ENCODE assay signal across 8 cellular contexts in genomic region chr10:71396084-71396713, GRCh38. TPM values are rescaled to one million over a fixed set of nuclear protein-coding genes. Genes with fewer than 3 reads are reported as not detected.
DNase-seq lines count a peak whose midpoint lies in the region; ATAC-seq and TF ChIP-seq lines count a peak whose summit lies in the region.

No MANE protein-coding gene starts in this region.

- no peaks in the 10 kb centered on the region for H3K9me3 ChIP-seq in CD8-positive, alpha-beta T cell (ENCODE audit: low read length)
- H3K9me3 ChIP-seq in HUES64 (ENCODE audit: insufficient read depth, low read depth, low read length) = no peaks in the 10 kb centered on the region
- H3K9me3 ChIP-seq in upper lobe of left lung = no peaks in the 10 kb centered on the region

- no peaks in the 10 kb centered on the region for H3K9me3 Mint-ChIP-seq in CD8-positive, alpha-beta T cell
- H3K9me3 Mint-ChIP-seq in T-cell (no peaks in the 10 kb centered on the region), mesothelial cell of epicardium (no peaks in the 10 kb centered on the region)
- no peaks in the 10 kb centered on the region for H3K9me3 Mint-ChIP-seq in effector memory CD8-positive, alpha-beta T cell

- H3K4me3 ChIP-seq in CD8-positive, alpha-beta T cell (ENCODE audit: low read depth, low read length) = peak overlapping the region; percentile 39
- H3K4me3 ChIP-seq in HUES64 (ENCODE audit: low read length) (peak overlapping the region; percentile 70), upper lobe of left lung (peak overlapping the region in 3 of 4 donors; percentile 49 to 51 (median 50))

- peak; percentile 64 for ATAC-seq in CD8-positive, alpha-beta T cell
- ATAC-seq in T-cell (replicated peaks in 1 of 4) = peak; percentile 57 to 83 (median 70)
- ATAC-seq in effector memory CD8-positive, alpha-beta T cell (replicated peaks) = peak; percentile 76
- peak in 1 of 2 donors; percentile 40 for ATAC-seq in upper lobe of left lung (ENCODE audit: low FRiP score in 2 of 2)

- no peak overlapping the region for H3K27ac ChIP-seq in CD8-positive, alpha-beta T cell (ENCODE audit: low read depth, low read length)
- no peak overlapping the region for H3K27ac ChIP-seq in HUES64 (ENCODE audit: low read depth, low read length)
- peak overlapping the region in 1 of 4 donors; percentile 67 for H3K27ac ChIP-seq in upper lobe of left lung

- TF ChIP-seq CTCF in CD8-positive, alpha-beta T cell (IDR thresholded peaks at IDR 0.05) = no peak
- peak; percentile 27 for TF ChIP-seq CTCF in mesothelial cell of epicardium (IDR thresholded peaks at IDR 0.05; ENCODE audit: unreplicated experiment)
- peak in 4 of 6 experiments; percentile 38 to 67 (median 52) for TF ChIP-seq CTCF in upper lobe of left lung (IDR thresholded peaks at IDR 0.05)

- CTCF ChIA-PET in CD8-positive, alpha-beta T cell (lab: Charles Lee) = interaction anchor here (0.8 to 5.6 kb wide), 7 partner anchors 11 to 416 kb away, joined by 3 to 26 read pairs (median 4); no protein-coding TSS in a partner anchor
- CTCF ChIA-PET in T-cell (lab: Charles Lee) = interaction anchor here in 1 of 2 donors (0.7 kb wide), 1 partner anchor 416 kb away, joined by 4 read pairs; no protein-coding TSS in a partner anchor

- no peak for TF ChIP-seq EP300 in upper lobe of left lung (IDR thresholded peaks at IDR 0.05)

- no peak overlapping the region for H3K27ac Mint-ChIP-seq in CD8-positive, alpha-beta T cell
- H3K27ac Mint-ChIP-seq in T-cell (no peak overlapping the region), mesothelial cell of epicardium (no peak overlapping the region)
- H3K27ac Mint-ChIP-seq in effector memory CD8-positive, alpha-beta T cell = no peak overlapping the region

- H3K27me3 ChIP-seq in CD8-positive, alpha-beta T cell (ENCODE audit: insufficient read depth, low read length) = peaks cover 18% of the 10 kb centered on the region
- peaks cover 76% of the 10 kb centered on the region for H3K27me3 ChIP-seq in HUES64 (ENCODE audit: insufficient read depth, low read length)
- H3K27me3 ChIP-seq in upper lobe of left lung = peaks cover 0 to 32% (median 16%) of the 10 kb centered on the region in 4 donors

- H3K4me3 Mint-ChIP-seq in CD8-positive, alpha-beta T cell = peak overlapping the region; percentile 72
- peak overlapping the region; percentile 62 to 78 (median 68) for H3K4me3 Mint-ChIP-seq in T-cell
- H3K4me3 Mint-ChIP-seq in effector memory CD8-positive, alpha-beta T cell = peak overlapping the region; percentile 74 to 75
- peak overlapping the region; percentile 52 for H3K4me3 Mint-ChIP-seq in mesothelial cell of epicardium

- H3K9ac ChIP-seq in HUES64 (ENCODE audit: low read depth, low read length) = peak overlapping the region; percentile 54; the same call in 1 of the 2 replicates

- no peaks in the 10 kb centered on the region for H3K36me3 ChIP-seq in CD8-positive, alpha-beta T cell (ENCODE audit: insufficient read depth, low read length)
- no peaks in the 10 kb centered on the region for H3K36me3 ChIP-seq in HUES64 (ENCODE audit: insufficient read depth, low read length)
- no peaks in the 10 kb centered on the region for H3K36me3 ChIP-seq in upper lobe of left lung

- POLR2A ChIA-PET in CD8-positive, alpha-beta T cell (lab: Charles Lee) = interaction anchor here (0.6 kb wide), 1 partner anchor 70 kb away, joined by 3 read pairs; no protein-coding TSS in a partner anchor
- POLR2A ChIA-PET in T-cell (lab: Charles Lee) = no interaction called here

- no peak for TF ChIP-seq POLR2A in upper lobe of left lung (IDR thresholded peaks at IDR 0.05)

- peaks cover 56% of the 10 kb centered on the region for H3K27me3 Mint-ChIP-seq in CD8-positive, alpha-beta T cell (ENCODE audit: low read depth)
- peaks cover 48 to 73% of the 10 kb centered on the region in 2 donors for H3K27me3 Mint-ChIP-seq in T-cell
- H3K27me3 Mint-ChIP-seq in effector memory CD8-positive, alpha-beta T cell = peaks cover 64 to 84% of the 10 kb centered on the region in 2 donors
- H3K27me3 Mint-ChIP-seq in mesothelial cell of epicardium (ENCODE audit: low read depth) = peaks cover 77% of the 10 kb centered on the region

- H3K36me3 Mint-ChIP-seq in CD8-positive, alpha-beta T cell = no peaks in the 10 kb centered on the region
- H3K36me3 Mint-ChIP-seq in T-cell (no peaks in the 10 kb centered on the region), mesothelial cell of epicardium (no peaks in the 10 kb centered on the region)
- no peaks in the 10 kb centered on the region for H3K36me3 Mint-ChIP-seq in effector memory CD8-positive, alpha-beta T cell (ENCODE audit: insufficient read depth)

- H3K4me1 Mint-ChIP-seq in CD8-positive, alpha-beta T cell (ENCODE audit: low read depth) = peaks cover 8% of the 10 kb centered on the region
- peaks cover 7 to 11% (median 8%) of the 10 kb centered on the region in 3 donors for H3K4me1 Mint-ChIP-seq in T-cell
- H3K4me1 Mint-ChIP-seq in effector memory CD8-positive, alpha-beta T cell (ENCODE audit: low read depth in 2 of 2) = peaks cover 0 to 10% of the 10 kb centered on the region in 2 donors
- peaks cover 9% of the 10 kb centered on the region for H3K4me1 Mint-ChIP-seq in mesothelial cell of epicardium

- intact Hi-C loops in CD8-positive, alpha-beta T cell (cut with DNase I, micrococcal nuclease) = no loop called here

- DNase-seq in CD8-positive, alpha-beta T cell = peak in 3 of 7 experiments; percentile 24 to 54 (median 26)
- peak in 11 of 34 experiments; percentile 9 to 28 (median 18) for DNase-seq in T-cell
- DNase-seq in effector memory CD8-positive, alpha-beta T cell = peak in 2 of 3 experiments; percentile 13 to 19
- DNase-seq in mesothelial cell of epicardium (ENCODE audit: low spot score in 2 of 2, unreplicated experiment in 2 of 2) = peak; percentile 53 to 69
- DNase-seq in upper lobe of left lung = peak; percentile 30 to 88
- DNase-seq in GOT3 (lab: John Stamatoyannopoulos, UW) = no peak
- no peak for DNase-seq in NCI-H2029 (lab: John Stamatoyannopoulos, UW)

- WGBS in HUES64 = 7% methylated on average over 46 of the region's 46 CpGs
- 31 to 42% methylated on average over 19 to 26 of the region's 46 CpGs for WGBS in upper lobe of left lung, 2 donors

- peaks cover 14% of the 10 kb centered on the region for H3K4me1 ChIP-seq in CD8-positive, alpha-beta T cell (ENCODE audit: insufficient read depth, low read length)
- H3K4me1 ChIP-seq in HUES64 (ENCODE audit: insufficient read depth, low read length) (peaks cover 8% of the 10 kb centered on the region; the same call in 1 of the 2 replicates), upper lobe of left lung (peaks cover 14 to 25% (median 16%) of the 10 kb centered on the region in 4 donors)

RNA-seq across cellular contexts. Expression of gene CDH23, which starts 0.5 kb away (rescaled TPM):
- 10 to 100 TPM in 1 of 2 experiments, 1 to 10 TPM in 1; 8.7 to 10.1 TPM for total RNA-seq in CD8-positive, alpha-beta T cell
- 4.0 TPM for polyA plus RNA-seq in HUES64 (2013, experiment 1 of 2)
- 5.1 TPM for polyA plus RNA-seq in HUES64 (2013, experiment 2 of 2)
- total RNA-seq in T-cell (10 to 100 TPM in 1 of 5 donors, 1 to 10 TPM in 4; 2.6 to 21.4 (median 3.0) TPM), mesothelial cell of epicardium (2.5 to 2.9 TPM (median 2.9 TPM) in 3 replicates), upper lobe of left lung (10 to 100 TPM in 3 of 6 donors, 1 to 10 TPM in 3; 4.7 to 29.3 (median 10.4) TPM)

Comparison
In these comparisons a context has a peak if more than half of its experiments do, and no peak if none do; other contexts are left out.
1. DNase-seq: peak in effector memory CD8-positive, alpha-beta T cell (2 of 3), mesothelial cell of epicardium (2 of 2) and upper lobe of left lung (2 of 2); none in GOT3 (single experiment) and NCI-H2029 (single experiment).
2. Peak in every context shown above with its lines, with median percentiles within 50 percentile points of each other: H3K4me3 ChIP-seq and H3K4me3 Mint-ChIP-seq.